Comparison of ENCODE assay signal across 1 cellular context in genomic region chr3:124395584-124396340, GRCh38.
TF ChIP-seq lines count a peak whose summit lies in the region.

No MANE protein-coding gene starts in this region.

TF ChIP-seq in liver, 16 proteins besides CTCF, POLR2A, EP300 and RAD21 (continued from another document):
- TF ChIP-seq, protein P1, sequence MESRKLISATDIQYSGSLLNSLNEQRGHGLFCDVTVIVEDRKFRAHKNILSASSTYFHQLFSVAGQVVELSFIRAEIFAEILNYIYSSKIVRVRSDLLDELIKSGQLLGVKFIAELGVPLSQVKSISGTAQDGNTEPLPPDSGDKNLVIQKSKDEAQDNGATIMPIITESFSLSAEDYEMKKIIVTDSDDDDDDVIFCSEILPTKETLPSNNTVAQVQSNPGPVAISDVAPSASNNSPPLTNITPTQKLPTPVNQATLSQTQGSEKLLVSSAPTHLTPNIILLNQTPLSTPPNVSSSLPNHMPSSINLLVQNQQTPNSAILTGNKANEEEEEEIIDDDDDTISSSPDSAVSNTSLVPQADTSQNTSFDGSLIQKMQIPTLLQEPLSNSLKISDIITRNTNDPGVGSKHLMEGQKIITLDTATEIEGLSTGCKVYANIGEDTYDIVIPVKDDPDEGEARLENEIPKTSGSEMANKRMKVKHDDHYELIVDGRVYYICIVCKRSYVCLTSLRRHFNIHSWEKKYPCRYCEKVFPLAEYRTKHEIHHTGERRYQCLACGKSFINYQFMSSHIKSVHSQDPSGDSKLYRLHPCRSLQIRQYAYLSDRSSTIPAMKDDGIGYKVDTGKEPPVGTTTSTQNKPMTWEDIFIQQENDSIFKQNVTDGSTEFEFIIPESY (IDR thresholded peaks at IDR 0.05), result peak; percentile 66
- TF ChIP-seq JUND (IDR thresholded peaks at IDR 0.05) (peak; percentile 58 to 71), TAF1 (conservative IDR thresholded peaks at IDR 0.05) (no peak), FOXA2 (IDR thresholded peaks at IDR 0.05) (peak; percentile 53), ATF3 (IDR thresholded peaks at IDR 0.05) (peak; percentile 61), NR2F2 (IDR thresholded peaks at IDR 0.05) (peak; percentile 93), HNF4G (IDR thresholded peaks at IDR 0.05) (peak; percentile 76), RXRA (IDR thresholded peaks at IDR 0.05) (peak; percentile 90 to 93), EGR1 (IDR thresholded peaks at IDR 0.05; ENCODE audit: low read depth in 2 of 2) (no peak)
- TF ChIP-seq, protein P2, sequence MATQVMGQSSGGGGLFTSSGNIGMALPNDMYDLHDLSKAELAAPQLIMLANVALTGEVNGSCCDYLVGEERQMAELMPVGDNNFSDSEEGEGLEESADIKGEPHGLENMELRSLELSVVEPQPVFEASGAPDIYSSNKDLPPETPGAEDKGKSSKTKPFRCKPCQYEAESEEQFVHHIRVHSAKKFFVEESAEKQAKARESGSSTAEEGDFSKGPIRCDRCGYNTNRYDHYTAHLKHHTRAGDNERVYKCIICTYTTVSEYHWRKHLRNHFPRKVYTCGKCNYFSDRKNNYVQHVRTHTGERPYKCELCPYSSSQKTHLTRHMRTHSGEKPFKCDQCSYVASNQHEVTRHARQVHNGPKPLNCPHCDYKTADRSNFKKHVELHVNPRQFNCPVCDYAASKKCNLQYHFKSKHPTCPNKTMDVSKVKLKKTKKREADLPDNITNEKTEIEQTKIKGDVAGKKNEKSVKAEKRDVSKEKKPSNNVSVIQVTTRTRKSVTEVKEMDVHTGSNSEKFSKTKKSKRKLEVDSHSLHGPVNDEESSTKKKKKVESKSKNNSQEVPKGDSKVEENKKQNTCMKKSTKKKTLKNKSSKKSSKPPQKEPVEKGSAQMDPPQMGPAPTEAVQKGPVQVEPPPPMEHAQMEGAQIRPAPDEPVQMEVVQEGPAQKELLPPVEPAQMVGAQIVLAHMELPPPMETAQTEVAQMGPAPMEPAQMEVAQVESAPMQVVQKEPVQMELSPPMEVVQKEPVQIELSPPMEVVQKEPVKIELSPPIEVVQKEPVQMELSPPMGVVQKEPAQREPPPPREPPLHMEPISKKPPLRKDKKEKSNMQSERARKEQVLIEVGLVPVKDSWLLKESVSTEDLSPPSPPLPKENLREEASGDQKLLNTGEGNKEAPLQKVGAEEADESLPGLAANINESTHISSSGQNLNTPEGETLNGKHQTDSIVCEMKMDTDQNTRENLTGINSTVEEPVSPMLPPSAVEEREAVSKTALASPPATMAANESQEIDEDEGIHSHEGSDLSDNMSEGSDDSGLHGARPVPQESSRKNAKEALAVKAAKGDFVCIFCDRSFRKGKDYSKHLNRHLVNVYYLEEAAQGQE (IDR thresholded peaks at IDR 0.05), result peak; percentile 59
TF ChIP-seq in liver: peak in this region for 13.
